In the genomic region with DNA sequence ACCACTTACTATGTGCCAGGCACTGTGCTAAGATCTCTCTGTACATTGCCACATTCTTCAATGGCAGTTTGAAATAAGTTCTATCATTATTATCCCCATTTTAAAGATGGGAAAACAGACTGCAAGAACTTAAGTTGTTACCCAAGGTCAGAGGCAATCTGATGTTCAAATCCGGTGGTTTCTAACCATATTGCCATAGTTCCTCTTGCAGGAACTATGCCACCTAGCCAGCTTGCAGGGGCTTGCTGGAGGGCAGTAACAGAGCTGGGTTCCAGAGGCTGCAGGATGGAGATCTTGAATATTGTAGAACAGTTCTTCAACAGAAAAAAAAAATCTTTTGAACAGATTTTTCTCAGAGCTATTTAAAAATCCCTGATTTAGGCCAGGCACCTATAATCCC, we compare ENCODE assay signal across 19 cellular contexts.
A peak's percentile ranks its signal among the peaks of the same experiment; 100 is the strongest.
DNase-seq lines count a peak whose midpoint lies in the region; ATAC-seq lines count a peak whose summit lies in the region.
"Had no signal": no experiment of that assay in that cellular context is flagged by ENCODE, and none has a peak within 500 bp of the region (broad histone marks: within the 10 kb centered on the region; RNA-seq: fewer than 3 reads in every experiment).

No MANE protein-coding gene starts in this region.

- peaks cover 99% of the 10 kb centered on the region for H3K4me1 Mint-ChIP-seq in activated T-cell treated with anti-CD3 and anti-CD28 coated beads, Interleukin-2, amount 50 U/mL, for 4 hours (ENCODE audit: low read depth)
- peaks cover 99% of the 10 kb centered on the region for H3K4me1 Mint-ChIP-seq in activated naive CD8-positive, alpha-beta T cell (ENCODE audit: low read depth)
- H3K4me1 Mint-ChIP-seq in stimulated activated effector memory CD8-positive, alpha-beta T cell treated with anti-CD3 and anti-CD28 coated beads, Interleukin-12 subunit alpha, Interleukin-12 subunit beta, amount 100 ng/mL, for 72 hours: peaks cover 93% of the 10 kb centered on the region

- H3K27me3 Mint-ChIP-seq in activated T-cell treated with anti-CD3 and anti-CD28 coated beads, Interleukin-2, amount 50 U/mL, for 4 hours (ENCODE audit: low read depth): no peaks in the 10 kb centered on the region
- H3K27me3 Mint-ChIP-seq in activated naive CD8-positive, alpha-beta T cell: no peaks in the 10 kb centered on the region
- H3K27me3 Mint-ChIP-seq: stimulated activated naive B cell treated with anti-CD40 and anti-IgM and Interleukin-4, amounts not matched to agents 10 μg/mL and 1 μg/mL and 100 μg/mL, for 72 hours had no signal

- H3K9me3 Mint-ChIP-seq in activated T-cell treated with anti-CD3 and anti-CD28 coated beads, Interleukin-2, amount 50 U/mL, for 4 hours: no peaks in the 10 kb centered on the region
- H3K9me3 Mint-ChIP-seq in activated naive CD8-positive, alpha-beta T cell (ENCODE audit: low read depth): no peaks in the 10 kb centered on the region
- no peaks in the 10 kb centered on the region for H3K9me3 Mint-ChIP-seq in stimulated activated effector memory CD8-positive, alpha-beta T cell treated with anti-CD3 and anti-CD28 coated beads, Interleukin-12 subunit alpha, Interleukin-12 subunit beta, amount 100 ng/mL, for 72 hours
- H3K9me3 Mint-ChIP-seq: stimulated activated naive B cell treated with anti-CD40 and anti-IgM and Interleukin-4, amounts not matched to agents 10 μg/mL and 1 μg/mL and 100 μg/mL, for 72 hours had no signal

- peak overlapping the region; percentile 97 for H3K27ac Mint-ChIP-seq in activated naive CD8-positive, alpha-beta T cell
- peak overlapping the region; percentile 69 for H3K27ac Mint-ChIP-seq in stimulated activated effector memory CD8-positive, alpha-beta T cell treated with anti-CD3 and anti-CD28 coated beads, Interleukin-12 subunit alpha, Interleukin-12 subunit beta, amount 100 ng/mL, for 72 hours

- DNase-seq in activated T-cell treated with anti-CD3 and anti-CD28 coated beads, Interleukin-2, amount 50 U/mL, for 4 hours: no peak
- DNase-seq in activated T-cell treated with anti-CD3 and anti-CD28 coated beads, Interleukin-2, amount 50 U/mL, for 1 hour: no peak
- peak; percentile 43 for DNase-seq in MV-4-11 (lab: John Stamatoyannopoulos, UW)
- DNase-seq in stimulated activated effector memory CD8-positive, alpha-beta T cell treated with anti-CD3 and anti-CD28 coated beads, Interleukin-12 subunit alpha, Interleukin-12 subunit beta, amount 100 ng/mL, for 72 hours (ENCODE audit: low spot score in 2 of 2): no peak
- no peak for DNase-seq in NCI-H1417 treated with DMSO at 0.1 percent for 48 hours (lab: John Stamatoyannopoulos, UW)
- DNase-seq in NCI-H2029 (lab: John Stamatoyannopoulos, UW): no peak
- DNase-seq: amniotic stem cell; central memory CD4-positive, alpha-beta T cell; HCEC 1CT; hippocampal formation; KG1; NCI-H1436 treated with DMSO at 0.1 percent for 48 hours; NCI-H226; OCI-M1; ovary; stimulated activated naive B cell treated with anti-CD40 and anti-IgM and Interleukin-4, amounts not matched to agents 10 μg/mL and 1 μg/mL and 100 μg/mL, for 72 hours; uterus had no signal

- H3K36me3 Mint-ChIP-seq in activated T-cell treated with anti-CD3 and anti-CD28 coated beads, Interleukin-2, amount 50 U/mL, for 4 hours (ENCODE audit: insufficient read depth): peaks cover 37% of the 10 kb centered on the region
- peaks cover 23% of the 10 kb centered on the region for H3K36me3 Mint-ChIP-seq in activated naive CD8-positive, alpha-beta T cell
- H3K36me3 Mint-ChIP-seq in stimulated activated effector memory CD8-positive, alpha-beta T cell treated with anti-CD3 and anti-CD28 coated beads, Interleukin-12 subunit alpha, Interleukin-12 subunit beta, amount 100 ng/mL, for 72 hours: peaks cover 66% of the 10 kb centered on the region

- peak overlapping the region; percentile 37 for H3K4me3 Mint-ChIP-seq in activated T-cell treated with anti-CD3 and anti-CD28 coated beads, Interleukin-2, amount 50 U/mL, for 4 hours
- peak overlapping the region; percentile 63 for H3K4me3 Mint-ChIP-seq in activated naive CD8-positive, alpha-beta T cell
- H3K4me3 Mint-ChIP-seq in stimulated activated effector memory CD8-positive, alpha-beta T cell treated with anti-CD3 and anti-CD28 coated beads, Interleukin-12 subunit alpha, Interleukin-12 subunit beta, amount 100 ng/mL, for 72 hours: peak overlapping the region; percentile 23

- ATAC-seq in activated T-cell treated with anti-CD3 and anti-CD28 coated beads, Interleukin-2, amount 50 U/mL, for 4 hours: no peak
- ATAC-seq in stimulated activated effector memory CD8-positive, alpha-beta T cell treated with anti-CD3 and anti-CD28 coated beads, Interleukin-12 subunit alpha, Interleukin-12 subunit beta, amount 100 ng/mL, for 72 hours: no peak
- ATAC-seq in HG02884 (IDR thresholded peaks at IDR 0.05; ENCODE audit: unreplicated experiment): no peak
